Comparison of ENCODE assay signal across 8 cellular contexts in genomic region chr1:77219166-77219887, GRCh38. TPM values are rescaled to one million over a fixed set of nuclear protein-coding genes. Genes with fewer than 3 reads are reported as not detected.
DNase-seq lines count a peak whose midpoint lies in the region; ATAC-seq and TF ChIP-seq lines count a peak whose summit lies in the region.

Gene PIGK, minus strand, starts transcription at chr1:77219430. Its CDS starts 28 bp downstream, at chr1:77219402.

- H3K27ac ChIP-seq in ascending aorta (peak within 1 kb of the TSS; percentile 84 to 86), right cardiac atrium (ENCODE audit: low read length) (peak within 1 kb of the TSS; percentile 94), uterus (peak within 1 kb of the TSS; percentile 85 to 87)

- H3K27me3 ChIP-seq in ascending aorta (no peaks in the 10 kb centered on the region), right cardiac atrium (ENCODE audit: control insufficient read depth, insufficient read depth) (no peaks in the 10 kb centered on the region), uterus (no peaks in the 10 kb centered on the region)

- H3K4me3 ChIP-seq in ascending aorta (peak within 1 kb of the TSS; percentile 75 to 79), right cardiac atrium (ENCODE audit: low read length) (peak within 1 kb of the TSS; percentile 66), uterus (peak within 1 kb of the TSS; percentile 72 to 76)

- H3K36me3 ChIP-seq in ascending aorta (no peaks in the 10 kb centered on the region), uterus (no peaks in the 10 kb centered on the region)

- ATAC-seq in GM18498 (IDR thresholded peaks at IDR 0.05; ENCODE audit: unreplicated experiment) (peak; percentile 93), HG02885 (IDR thresholded peaks at IDR 0.05; ENCODE audit: poor library complexity, unreplicated experiment) (peak; percentile 91), right cardiac atrium (peak; percentile 98 to 99)

- no peaks in the 10 kb centered on the region for H3K9me3 ChIP-seq in ascending aorta
- H3K9me3 ChIP-seq in right cardiac atrium (ENCODE audit: control insufficient read depth, low read length) = no peaks in the 10 kb centered on the region
- H3K9me3 ChIP-seq in uterus = no peaks in the 10 kb centered on the region

- no peak for TF ChIP-seq POLR2A in uterus (IDR thresholded peaks at IDR 0.05)

- intact Hi-C loops in T-helper 2 cell treated with Interferon-gamma antibody and Interleukin-4, amounts not matched to agents 100 ng/mL and 5 ng/mL, for 36 hours (cut with micrococcal nuclease) = loop anchor here (1.0 to 5.0 kb wide), 7 partner anchors 61 to 760 kb away; partner anchors contain the start of genes FUBP1, MIGA1 and USP33
- intact Hi-C loops in ascending aorta (cut with DNase I) = loop anchor here (2.0 to 5.0 kb wide), 2 partner anchors 463 to 1147 kb away; partner anchors contain the start of genes ST6GALNAC3 and ZZZ3
- intact Hi-C loops in right cardiac atrium (cut with DNase I) = no loop called here
- intact Hi-C loops in uterus (cut with DNase I; ENCODE audit: low total_unique reads) = no loop called here

- WGBS in right cardiac atrium = under 1% methylated on average over 31 of the region's 31 CpGs

- peaks cover 0 to 11% of the 10 kb centered on the region in 2 donors for H3K4me1 ChIP-seq in ascending aorta
- no peaks in the 10 kb centered on the region for H3K4me1 ChIP-seq in right cardiac atrium (ENCODE audit: control insufficient read depth, insufficient read depth, low read length)
- no peaks in the 10 kb centered on the region for H3K4me1 ChIP-seq in uterus

- no peak for TF ChIP-seq CTCF in ascending aorta (IDR thresholded peaks at IDR 0.05)
- no peak for TF ChIP-seq CTCF in uterus (IDR thresholded peaks at IDR 0.05)

- DNase-seq in NCI-H1694 treated with DMSO at 0.1 percent for 48 hours (lab: John Stamatoyannopoulos, UW) (peak; percentile 73), ascending aorta (ENCODE audit: low spot score in 2 of 2) (peak; percentile 29 to 90), right cardiac atrium (peak; percentile 89 to 95 (median 95)), pulmonary artery endothelial cell (ENCODE audit: low read depth, low spot score) (peak; percentile 64), uterus (peak; percentile 80 to 84)

RNA-seq across cellular contexts. Expression of gene PIGK, which starts in this region (rescaled TPM):
- 17.3 and 22.1 TPM in 2 replicates for total RNA-seq in T-helper 2 cell treated with Interferon-gamma antibody and Interleukin-4, amounts not matched to agents 100 ng/mL and 5 ng/mL, for 36 hours
- total RNA-seq in ascending aorta = 3.4 TPM
- 10 to 100 TPM; 34.9 to 40.1 (median 36.1) TPM for total RNA-seq in right cardiac atrium
- polyA plus RNA-seq in right cardiac atrium = 20.9 TPM
- 27.0 and 56.6 TPM in 2 replicates for total RNA-seq in pulmonary artery endothelial cell
- total RNA-seq in uterus = 10 to 100 TPM; 11.5 to 38.6 (median 32.6) TPM

Comparison
In these comparisons a context has a peak if more than half of its experiments do, and no peak if none do; other contexts are left out.
1. Peak in every context shown above with its lines: DNase-seq, ATAC-seq, H3K4me3 ChIP-seq and H3K27ac ChIP-seq.
2. intact Hi-C loops: an anchor here in T-helper 2 cell treated with Interferon-gamma antibody and Interleukin-4, amounts not matched to agents 100 ng/mL and 5 ng/mL, for 36 hours (1.0 to 5.0 kb wide) and ascending aorta (2.0 to 5.0 kb wide); none called in right cardiac atrium and uterus.